Comparison of ENCODE assay signal across 14 cellular contexts in genomic region chr10:84012831-84013458, GRCh38.
DNase-seq lines count a peak whose midpoint lies in the region; ATAC-seq and TF ChIP-seq lines count a peak whose summit lies in the region.
"Had no signal": no experiment of that assay in that cellular context is flagged by ENCODE, and none has a peak within 500 bp of the region (broad histone marks: within the 10 kb centered on the region; RNA-seq: fewer than 3 reads in every experiment).

No MANE protein-coding gene starts in this region.

- H3K4me1 Mint-ChIP-seq in nephron progenitor cell = peaks cover 5% of the 10 kb centered on the region

- no peak overlapping the region for H3K4me3 Mint-ChIP-seq in nephron progenitor cell

- no peak for DNase-seq in nephron progenitor cell
- DNase-seq in islet precursor cell = no peak
- DNase-seq in kidney tubule cell (ENCODE audit: low spot score) = no peak
- DNase-seq: glutamatergic neuron, midbrain, T1000 had no signal

- 25 to 42% methylated on average over 2 of the region's 2 CpGs for WGBS in gastroesophageal sphincter (ENCODE audit: low coverage in 1 of 2), 2 donors

- no peak for TF ChIP-seq EP300 in gastroesophageal sphincter (IDR thresholded peaks at IDR 0.05)

- no peak overlapping the region for H3K27ac Mint-ChIP-seq in nephron progenitor cell
- H3K27ac Mint-ChIP-seq: IgD-negative memory B cell had no signal

- H3K9me3 Mint-ChIP-seq in nephron progenitor cell = peaks cover 22% of the 10 kb centered on the region

- ATAC-seq in GM18498 (IDR thresholded peaks at IDR 0.05; ENCODE audit: unreplicated experiment) (peak; percentile 98), GM19452 (IDR thresholded peaks at IDR 0.05; ENCODE audit: unreplicated experiment) (peak; percentile 96), HG02884 (IDR thresholded peaks at IDR 0.05; ENCODE audit: unreplicated experiment) (peak; percentile 99), HG03575 (IDR thresholded peaks at IDR 0.05; ENCODE audit: extremely low read depth, insufficient number of reproducible peaks, low FRiP score, unreplicated experiment) (peak; percentile 99), gastroesophageal sphincter (no peak)
- ATAC-seq: sciatic nerve had no signal

- no peaks in the 10 kb centered on the region for H3K36me3 ChIP-seq in gastroesophageal sphincter
- H3K36me3 ChIP-seq: BLaER1 had no signal

- no peak for TF ChIP-seq POLR2A in gastroesophageal sphincter (IDR thresholded peaks at IDR 0.05)

- no peak overlapping the region for H3K4me3 ChIP-seq in gastroesophageal sphincter
- H3K4me3 ChIP-seq: BLaER1 had no signal

- no peak for TF ChIP-seq CTCF in nephron progenitor cell (IDR thresholded peaks at IDR 0.05)
- TF ChIP-seq CTCF in gastroesophageal sphincter (IDR thresholded peaks at IDR 0.05) = no peak

- H3K36me3 Mint-ChIP-seq in nephron progenitor cell (ENCODE audit: low read depth) = no peaks in the 10 kb centered on the region
- H3K36me3 Mint-ChIP-seq: IgD-negative memory B cell had no signal

- H3K4me1 ChIP-seq in gastroesophageal sphincter = no peaks in the 10 kb centered on the region
- H3K4me1 ChIP-seq: BLaER1 had no signal

- no peak overlapping the region for H3K27ac ChIP-seq in gastroesophageal sphincter
- H3K27ac ChIP-seq: BLaER1 had no signal

- no peaks in the 10 kb centered on the region for H3K9me3 ChIP-seq in gastroesophageal sphincter

- peaks cover 20% of the 10 kb centered on the region for H3K27me3 ChIP-seq in gastroesophageal sphincter
- H3K27me3 ChIP-seq: BLaER1 had no signal

- H3K27me3 Mint-ChIP-seq in nephron progenitor cell (ENCODE audit: low read depth, poor library complexity) = peaks cover 26% of the 10 kb centered on the region
